ENCODE assay signal across 1 cellular context in genomic region chr1:45384213-45384612, GRCh38. TPM values are rescaled to one million over a fixed set of nuclear protein-coding genes. Genes with fewer than 3 reads are reported as not detected.
"Had no signal": no experiment of that assay in that cellular context is flagged by ENCODE, and none has a peak within 500 bp of the region (broad histone marks: within the 10 kb centered on the region; RNA-seq: fewer than 3 reads in every experiment).

No MANE protein-coding gene starts in this region.

RNA-seq across cellular contexts. Expression of gene HPDL, which starts 57.5 kb away (rescaled TPM):
- total RNA-seq: M059J had no signal
